In the genomic region with DNA sequence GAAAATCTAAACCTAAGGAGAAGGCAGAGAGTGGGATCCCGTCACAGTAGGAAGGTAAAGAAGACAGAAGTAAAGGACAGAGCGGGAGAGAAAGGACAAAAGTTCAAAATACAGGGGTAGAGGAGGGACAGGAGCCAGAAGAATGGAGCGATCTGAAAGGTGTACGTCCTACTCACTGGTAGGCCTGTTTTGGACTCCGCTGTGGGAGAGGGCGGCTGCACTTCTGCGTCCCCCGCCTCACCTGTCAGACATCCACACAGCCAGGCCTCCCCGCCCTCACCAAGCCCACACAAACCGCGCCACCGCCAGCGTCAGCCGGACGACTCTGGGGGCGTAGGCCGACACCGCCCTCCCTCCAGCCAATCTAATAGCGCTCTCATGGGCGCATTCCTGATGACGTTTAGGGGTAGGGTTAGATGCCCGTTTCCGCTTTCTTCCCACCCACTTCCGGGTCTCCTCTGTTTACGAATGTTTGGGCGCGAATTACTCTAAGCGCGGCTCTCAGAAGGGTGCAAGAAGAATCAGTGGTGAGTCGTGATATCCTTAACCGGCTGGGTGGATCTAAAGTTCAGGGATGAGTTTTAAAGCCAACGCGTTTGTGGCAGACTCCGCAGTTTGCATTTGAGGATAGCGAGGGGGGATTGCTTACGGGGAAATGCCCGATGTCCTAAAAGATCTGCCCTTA, we compare ENCODE assay signal across 8 cellular contexts. TPM values are rescaled to one million over a fixed set of nuclear protein-coding genes. Genes with fewer than 3 reads are reported as not detected.
DNase-seq lines count a peak whose midpoint lies in the region; ATAC-seq and TF ChIP-seq lines count a peak whose summit lies in the region.

A gene with protein sequence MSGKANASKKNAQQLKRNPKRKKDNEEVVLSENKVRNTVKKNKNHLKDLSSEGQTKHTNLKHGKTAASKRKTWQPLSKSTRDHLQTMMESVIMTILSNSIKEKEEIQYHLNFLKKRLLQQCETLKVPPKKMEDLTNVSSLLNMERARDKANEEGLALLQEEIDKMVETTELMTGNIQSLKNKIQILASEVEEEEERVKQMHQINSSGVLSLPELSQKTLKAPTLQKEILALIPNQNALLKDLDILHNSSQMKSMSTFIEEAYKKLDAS (plus strand): TSS at position 444 of the 685 bp plus-strand sequence. CDS start 6,807 bp downstream, outside the sequence.
A gene (minus strand): TSS at position 327 of the 685 bp plus-strand sequence. CDS start 3,787 bp downstream, outside the sequence.

- no peaks in the 10 kb centered on the region for H3K27me3 Mint-ChIP-seq in T-helper 17 cell

- peak in 1 of 4 experiments; percentile 22 for TF ChIP-seq CTCF in prostate gland (IDR thresholded peaks at IDR 0.05)

- H3K27me3 ChIP-seq in prostate gland (replicated peaks; ENCODE audit: insufficient read depth): no peaks in the 10 kb centered on the region

- H3K4me3 Mint-ChIP-seq in T-helper 17 cell: peak within 1 kb of the TSS; percentile 99

- H3K4me3 ChIP-seq in prostate gland: peak within 1 kb of the TSS; percentile 65 to 72
- peak within 1 kb of the TSS; percentile 76 for H3K4me3 ChIP-seq in urinary bladder (ENCODE audit: low read depth, low read length)

- WGBS in prostate gland: under 1% methylated on average over 37 of the region's 37 CpGs
- under 1% methylated on average over 37 of the region's 37 CpGs for WGBS in urinary bladder

- H3K4me1 ChIP-seq in prostate gland (replicated peaks) (peaks cover 3% of the 10 kb centered on the region), urinary bladder (ENCODE audit: insufficient read depth) (no peaks in the 10 kb centered on the region)

- H3K36me3 ChIP-seq in prostate gland: no peaks in the 10 kb centered on the region
- peaks cover 2% of the 10 kb centered on the region for H3K36me3 ChIP-seq in urinary bladder (ENCODE audit: insufficient read depth)

- ATAC-seq in HG02885 (IDR thresholded peaks at IDR 0.05; ENCODE audit: poor library complexity, unreplicated experiment) (peak; percentile 98), T-helper 17 cell (peak; percentile 98), left ventricle myocardium superior (peak; percentile 100)

- peaks cover 50% of the 10 kb centered on the region for H3K4me1 Mint-ChIP-seq in T-helper 17 cell

- H3K9me3 ChIP-seq in T-helper 17 cell (ENCODE audit: control insufficient read depth, low read length, poor library complexity, severe bottlenecking) (no peaks in the 10 kb centered on the region), prostate gland (no peaks in the 10 kb centered on the region)

- H3K36me3 Mint-ChIP-seq in T-helper 17 cell (ENCODE audit: low read depth): peaks cover 11% of the 10 kb centered on the region

- peak within 1 kb of the TSS; percentile 84 to 86 for H3K27ac ChIP-seq in prostate gland
- H3K27ac ChIP-seq in urinary bladder (ENCODE audit: low read depth): peak within 1 kb of the TSS; percentile 87

- H3K27ac Mint-ChIP-seq in T-helper 17 cell: peak within 1 kb of the TSS; percentile 97

- DNase-seq in NCI-H1694 treated with DMSO at 0.1 percent for 48 hours (lab: John Stamatoyannopoulos, UW): peak; percentile 87
- DNase-seq in T-helper 17 cell: peak; percentile 79 to 87 (median 82)
- DNase-seq in amygdala (lab: John Stamatoyannopoulos, UW): peak; percentile 31 to 96 (median 90)
- peak; percentile 92 for DNase-seq in left ventricle myocardium superior
- peak; percentile 97 for DNase-seq in prostate gland (ENCODE audit: low spot score)

- peak; percentile 79 for TF ChIP-seq POLR2A in GM15510 (IDR thresholded peaks at IDR 0.05; ENCODE audit: borderline replicate concordance, extremely low read depth, insufficient read length)
- TF ChIP-seq POLR2A in prostate gland (IDR thresholded peaks at IDR 0.05): peak; percentile 82

- intact Hi-C loops in left ventricle myocardium superior (cut with micrococcal nuclease): no loop called here
- intact Hi-C loops in prostate gland (cut with DNase I): no loop called here

RNA-seq across cellular contexts. Expression of the first gene that starts in this region (rescaled TPM):
- total RNA-seq in T-helper 17 cell: 1 to 10 TPM; 1.3 to 2.0 TPM
- total RNA-seq in left ventricle myocardium superior: 3.2 TPM
- 1 to 10 TPM; 3.5 to 3.8 TPM for total RNA-seq in prostate gland
- 15.9 TPM for total RNA-seq in urinary bladder
- polyA plus RNA-seq in urinary bladder: 6.8 TPM

RNA-seq across cellular contexts. Expression of the second gene that starts in this region (rescaled TPM):
- 1 to 10 TPM; 6.9 to 8.6 TPM for total RNA-seq in T-helper 17 cell
- total RNA-seq in left ventricle myocardium superior: 34.9 TPM
- 10 to 100 TPM; 13.7 to 23.9 TPM for total RNA-seq in prostate gland
- total RNA-seq in urinary bladder: 23.4 TPM
- 21.5 TPM for polyA plus RNA-seq in urinary bladder

Comparison
In these comparisons a context has a peak if more than half of its experiments do, and no peak if none do; other contexts are left out.
1. Peak in every context shown above with its lines: DNase-seq, ATAC-seq, H3K4me3 ChIP-seq and H3K27ac ChIP-seq.